In genomic region chr3:163951397-163951987, GRCh38 we compare ENCODE assay signal across 10 cellular contexts.
DNase-seq lines count a peak whose midpoint lies in the region; ATAC-seq and TF ChIP-seq lines count a peak whose summit lies in the region.
"Had no signal": no experiment of that assay in that cellular context is flagged by ENCODE, and none has a peak within 500 bp of the region (broad histone marks: within the 10 kb centered on the region; RNA-seq: fewer than 3 reads in every experiment).

No MANE protein-coding gene starts in this region.

- H3K4me1 Mint-ChIP-seq in neural progenitor cell: no peaks in the 10 kb centered on the region
- H3K4me1 Mint-ChIP-seq: activated naive CD4-positive, alpha-beta T cell treated with anti-CD3 and anti-CD28 coated beads, Interleukin-2, amount 50 U/mL, for 24 hours; memory B cell had no signal

- no peak overlapping the region for H3K27ac Mint-ChIP-seq in neural progenitor cell
- H3K27ac Mint-ChIP-seq: activated naive CD4-positive, alpha-beta T cell treated with anti-CD3 and anti-CD28 coated beads, Interleukin-2, amount 50 U/mL, for 24 hours; memory B cell had no signal

- H3K27me3 Mint-ChIP-seq in neural progenitor cell (ENCODE audit: insufficient read depth, low read depth): no peaks in the 10 kb centered on the region
- H3K27me3 Mint-ChIP-seq: activated naive CD4-positive, alpha-beta T cell treated with anti-CD3 and anti-CD28 coated beads, Interleukin-2, amount 50 U/mL, for 24 hours; memory B cell had no signal

- no peak overlapping the region for H3K4me2 ChIP-seq in neural progenitor cell

- H3F3A ChIP-seq in neural progenitor cell (ENCODE audit: low read depth): no peaks in the 10 kb centered on the region

- DNase-seq in GM13976 (ENCODE audit: low spot score) (peak; percentile 13), NB4 (ENCODE audit: low read depth) (peak; percentile 4), astrocyte of the spinal cord (ENCODE audit: low read depth, low spot score) (peak; percentile 2), neural progenitor cell (ENCODE audit: low spot score) (no peak), COLO829 (ENCODE audit: low spot score) (no peak)
- DNase-seq: erythroblast had no signal

- H3K4me1 ChIP-seq in neural progenitor cell: no peaks in the 10 kb centered on the region

- no peak for TF ChIP-seq POLR2A in NB4 (IDR thresholded peaks at IDR 0.05; ENCODE audit: extremely low read depth, insufficient read length)

- H3K4me3 ChIP-seq in NB4 (ENCODE audit: low read depth, low read length) (no peak overlapping the region), astrocyte of the spinal cord (ENCODE audit: low read depth, low read length) (no peak overlapping the region), neural progenitor cell (no peak overlapping the region)

- H3K36me3 Mint-ChIP-seq in neural progenitor cell: no peaks in the 10 kb centered on the region
- H3K36me3 Mint-ChIP-seq: activated naive CD4-positive, alpha-beta T cell treated with anti-CD3 and anti-CD28 coated beads, Interleukin-2, amount 50 U/mL, for 24 hours; memory B cell had no signal

- no peaks in the 10 kb centered on the region for H3K79me2 ChIP-seq in neural progenitor cell (ENCODE audit: low read depth)

- no peaks in the 10 kb centered on the region for H3K9me3 Mint-ChIP-seq in neural progenitor cell

- in situ Hi-C loops in GM13976 (cut with MboI; ENCODE audit: low sequenced_read_pairs, unreplicated experiment) (no loop called here), astrocyte of the spinal cord (cut with HindIII; ENCODE audit: low sequenced_read_pairs) (no loop called here)

- no peaks in the 10 kb centered on the region for H3K9me3 ChIP-seq in neural progenitor cell (ENCODE audit: low read depth)

- no peak overlapping the region for H3K27ac ChIP-seq in neural progenitor cell

- no peak for ATAC-seq in GM18907 (IDR thresholded peaks at IDR 0.05; ENCODE audit: unreplicated experiment)
- ATAC-seq in HG03025 (IDR thresholded peaks at IDR 0.05; ENCODE audit: low FRiP score, unreplicated experiment): no peak

- H3K27me3 ChIP-seq in neural progenitor cell: no peaks in the 10 kb centered on the region

- H3K4me3 Mint-ChIP-seq in neural progenitor cell: no peak overlapping the region
- H3K4me3 Mint-ChIP-seq: activated naive CD4-positive, alpha-beta T cell treated with anti-CD3 and anti-CD28 coated beads, Interleukin-2, amount 50 U/mL, for 24 hours; memory B cell had no signal

- no peak overlapping the region for H2AFZ ChIP-seq in neural progenitor cell (replicated peaks)

- H3K36me3 ChIP-seq in neural progenitor cell: no peaks in the 10 kb centered on the region

- TF ChIP-seq CTCF in GM13976 (IDR thresholded peaks at IDR 0.05; ENCODE audit: borderline replicate concordance, control extremely low read depth, extremely low read depth, insufficient read depth, missing control alignments): peak; percentile 17
- TF ChIP-seq CTCF in NB4 (IDR thresholded peaks at IDR 0.05; ENCODE audit: low read depth, low read length): peak; percentile 26
- peak; percentile 36 for TF ChIP-seq CTCF in astrocyte of the spinal cord (IDR thresholded peaks at IDR 0.05; ENCODE audit: low read depth, low read length)
- TF ChIP-seq CTCF in neural progenitor cell (IDR thresholded peaks at IDR 0.05): peak; percentile 49

- H4K20me1 ChIP-seq in neural progenitor cell (ENCODE audit: low read depth): no peaks in the 10 kb centered on the region

- H3K9ac ChIP-seq in neural progenitor cell: no peak overlapping the region

Comparison
In these comparisons a context has a peak if more than half of its experiments do, and no peak if none do; other contexts are left out.
1. DNase-seq: peak in GM13976 (single experiment), NB4 (single experiment) and astrocyte of the spinal cord (single experiment); none in neural progenitor cell (single experiment) and COLO829 (single experiment).
2. Peak in every context shown above with its lines, with median percentiles within 50 percentile points of each other: CTCF ChIP-seq.